In the genomic region with DNA sequence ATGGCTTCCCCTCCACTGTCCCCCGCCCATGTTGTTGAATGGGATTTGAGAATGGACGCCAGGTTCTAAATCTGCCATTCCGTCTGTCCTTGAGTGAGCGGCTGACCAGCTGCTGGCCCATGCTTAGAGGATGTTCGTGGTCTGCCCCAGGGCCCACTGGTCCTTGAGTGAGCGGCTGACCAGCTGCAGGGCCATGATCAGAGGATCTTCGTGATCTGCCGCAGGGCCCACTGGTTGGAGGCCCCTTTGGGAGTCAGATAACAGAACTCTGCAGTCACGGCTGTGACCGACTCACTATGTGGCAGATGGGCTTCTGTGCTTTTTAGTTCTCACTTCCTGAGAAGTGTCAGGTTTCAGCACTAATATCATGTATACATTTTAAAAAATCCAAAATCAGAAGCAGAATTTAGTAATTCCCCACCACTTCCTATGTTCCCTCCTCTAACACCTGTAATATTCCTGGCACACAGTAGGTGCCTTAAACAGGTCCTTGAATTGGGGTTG, we compare ENCODE assay signal across 11 cellular contexts. TPM values are rescaled to one million over a fixed set of nuclear protein-coding genes. Genes with fewer than 3 reads are reported as not detected.
DNase-seq lines count a peak whose midpoint lies in the region; ATAC-seq and TF ChIP-seq lines count a peak whose summit lies in the region.
"Had no signal": no experiment of that assay in that cellular context is flagged by ENCODE, and none has a peak within 500 bp of the region (broad histone marks: within the 10 kb centered on the region; RNA-seq: fewer than 3 reads in every experiment).

No MANE protein-coding gene starts in this region.

- no peak for ATAC-seq in GM19395 (IDR thresholded peaks at IDR 0.05; ENCODE audit: unreplicated experiment)

- CTCF ChIA-PET in Caco-2 (lab: Charles Lee): no interaction called here

- H3K4me1 ChIP-seq in Caco-2: peaks cover 55% of the 10 kb centered on the region

- H3K36me3 Mint-ChIP-seq in Caco-2 (ENCODE audit: insufficient read depth, unreplicated experiment): peaks cover 29% of the 10 kb centered on the region

- no peak overlapping the region for H3K4me3 ChIP-seq in Caco-2 (ENCODE audit: low read depth, low read length)
- no peak overlapping the region for H3K4me3 ChIP-seq in choroid plexus epithelial cell (ENCODE audit: low read depth, low read length)

- TF ChIP-seq CTCF in Caco-2 (IDR thresholded peaks at IDR 0.05; ENCODE audit: insufficient read depth in 1 of 2, low read depth in 1 of 2, low read length in 1 of 2, severe bottlenecking in 1 of 2, unreplicated experiment in 1 of 2) (no peak), choroid plexus epithelial cell (conservative IDR thresholded peaks at IDR 0.05; ENCODE audit: low read depth, low read length) (no peak)

- no peaks in the 10 kb centered on the region for H3K9me3 ChIP-seq in Caco-2

- H3K4me1 Mint-ChIP-seq in Caco-2 (ENCODE audit: low read depth, unreplicated experiment): peaks cover 55% of the 10 kb centered on the region

- intact Hi-C loops in Caco-2 (cut with micrococcal nuclease; ENCODE audit: unreplicated experiment): no loop called here

- no peaks in the 10 kb centered on the region for H3K36me3 ChIP-seq in Caco-2 (ENCODE audit: control insufficient read depth, insufficient read depth, low read length)

- no peak overlapping the region for H3K4me3 Mint-ChIP-seq in Caco-2 (ENCODE audit: unreplicated experiment)
- H3K4me3 Mint-ChIP-seq: CD4-positive, alpha-beta T cell had no signal

- peak overlapping the region; percentile 26 for H3K27ac Mint-ChIP-seq in Caco-2 (ENCODE audit: unreplicated experiment)
- H3K27ac Mint-ChIP-seq: CD4-positive, alpha-beta T cell had no signal

- H3K27me3 Mint-ChIP-seq in Caco-2 (ENCODE audit: insufficient read depth, unreplicated experiment): no peaks in the 10 kb centered on the region
- H3K27me3 Mint-ChIP-seq: CD4-positive, alpha-beta T cell had no signal

- POLR2A ChIA-PET in Caco-2 (lab: Charles Lee): interaction anchor here (0.5 kb wide), 1 partner anchor 8 kb away, joined by 3 read pairs; no protein-coding TSS in a partner anchor

- no TSS peak for BruUV-seq in Caco-2 (replicated peaks; lab: Mats Ljungman, UMichigan)

- H3K27me3 ChIP-seq in Caco-2 (replicated peaks; ENCODE audit: control insufficient read depth, insufficient read depth, low read length): no peaks in the 10 kb centered on the region

- DNase-seq in Caco-2: no peak
- peak; percentile 45 for DNase-seq in NCI-H69 (lab: John Stamatoyannopoulos, UW)
- DNase-seq in choroid plexus epithelial cell (ENCODE audit: low read depth): peak; percentile 65
- DNase-seq in myocyte (ENCODE audit: low read depth): peak; percentile 86
- no peak for DNase-seq in GDM1 (lab: John Stamatoyannopoulos, UW)
- DNase-seq in amniotic stem cell (lab: John Stamatoyannopoulos, UW): no peak
- no peak for DNase-seq in effector CD8-positive, alpha-beta T cell (lab: John Stamatoyannopoulos, UW)
- DNase-seq: CD4-positive, alpha-beta T cell; cerebellar nuclear complex; stimulated activated CD4-positive, alpha-beta T cell treated with anti-CD3 and anti-CD28 coated beads, Interleukin-1b, Interleukin-23, amount 100 ng/mL, for 48 hours had no signal

- H3K9me3 Mint-ChIP-seq in Caco-2 (ENCODE audit: unreplicated experiment): no peaks in the 10 kb centered on the region
- H3K9me3 Mint-ChIP-seq: CD4-positive, alpha-beta T cell had no signal

RNA-seq across cellular contexts. Expression of gene MICAL3, which starts 54.1 kb away (rescaled TPM):
- total RNA-seq in Caco-2 (2022) (65.6 and 74.0 TPM in 2 replicates), myocyte (23.4 and 27.8 TPM in 2 replicates)
- polyA plus RNA-seq in myocyte (2012): 36.9 TPM

Comparison
In these comparisons a context has a peak if more than half of its experiments do, and no peak if none do; other contexts are left out.
1. DNase-seq: peak in NCI-H69 (single experiment), choroid plexus epithelial cell (single experiment) and myocyte (single experiment); none in Caco-2 (0 of 2), GDM1 (single experiment), amniotic stem cell (single experiment) and effector CD8-positive, alpha-beta T cell (single experiment).